Comparison of ENCODE assay signal across 37 cellular contexts in genomic region chr6:131043902-131044447, GRCh38.
"Had no signal": no experiment of that assay in that cellular context is flagged by ENCODE, and none has a peak within 500 bp of the region (broad histone marks: within the 10 kb centered on the region; RNA-seq: fewer than 3 reads in every experiment).

No MANE protein-coding gene starts in this region.

- H3K36me3 ChIP-seq: adrenal gland, brain microvascular endothelial cell, breast epithelium had no signal

- H3K4me3 Mint-ChIP-seq: activated B cell treated with CpG ODN at 0.5 μM for 24 hours; activated CD4-positive, alpha-beta memory T cell treated with anti-CD3 and anti-CD28 coated beads for 36 hours; activated CD4-positive, alpha-beta T cell treated with anti-CD3 and anti-CD28 coated beads, Interleukin-2, amount 10 ng/mL, durations not matched to agents 24 days and 14 days; activated CD8-positive, alpha-beta T cell treated with anti-CD3 and anti-CD28 coated beads for 36 hours; activated naive CD4-positive, alpha-beta T cell treated with anti-CD3 and anti-CD28 coated beads for 36 hours; activated naive CD8-positive, alpha-beta T cell treated with anti-CD3 and anti-CD28 coated beads for 36 hours; activated T-cell treated with anti-CD3 and anti-CD28 coated beads, Interleukin-2, amount 50 U/mL, for 4 hours; activated T-cell treated with anti-CD3 and anti-CD28 coated beads, Interleukin-2, amount 50 U/mL, for 72 hours; activated T-helper 1 cell treated with anti-CD3 and anti-CD28 coated beads, Interleukin-12 subunit alpha, Interleukin-12 subunit beta, Interleukin-2, Interleukin-4 antibody, amounts not matched to agents 30 ng/mL and 10 ng/mL and 1 ng/mL, durations not matched to agents 14 hours and 24 hours and 36 hours; activated T-helper 17 cell treated with anti-CD3 and anti-CD28 coated beads, Interleukin-2, amount 50 U/mL, for 72 hours; T-helper 1 cell treated with Interleukin-12 subunit alpha and Interleukin-12 subunit beta and Interleukin-4 antibody, amounts not matched to agents 30 μg/mL and 1 μg/mL, for 36 hours; T-helper 2 cell treated with Interferon-gamma antibody and Interleukin-4, amounts not matched to agents 5 μg/mL and 100 μg/mL, for 36 hours had no signal

- H3K9me3 ChIP-seq: adrenal gland, body of pancreas, breast epithelium had no signal

- H3K27ac Mint-ChIP-seq: activated B cell treated with CpG ODN at 0.5 μM for 24 hours; activated CD4-positive, alpha-beta memory T cell treated with anti-CD3 and anti-CD28 coated beads for 36 hours; activated CD4-positive, alpha-beta T cell treated with anti-CD3 and anti-CD28 coated beads, Interleukin-2, amount 10 ng/mL, durations not matched to agents 24 days and 14 days; activated CD8-positive, alpha-beta T cell treated with anti-CD3 and anti-CD28 coated beads for 36 hours; activated naive CD4-positive, alpha-beta T cell treated with anti-CD3 and anti-CD28 coated beads for 36 hours; activated naive CD4-positive, alpha-beta T cell treated with anti-CD3 and anti-CD28 coated beads, Interleukin-2, amount 50 U/mL, for 72 hours; activated naive CD8-positive, alpha-beta T cell treated with anti-CD3 and anti-CD28 coated beads for 36 hours; activated T-cell treated with anti-CD3 and anti-CD28 coated beads, Interleukin-2, amount 50 U/mL, for 72 hours; activated T-helper 1 cell treated with anti-CD3 and anti-CD28 coated beads, Interleukin-12 subunit alpha, Interleukin-12 subunit beta, Interleukin-2, Interleukin-4 antibody, amounts not matched to agents 30 ng/mL and 10 ng/mL and 1 ng/mL, durations not matched to agents 14 hours and 24 hours and 36 hours; activated T-helper 17 cell treated with anti-CD3 and anti-CD28 coated beads, Interleukin-2, amount 50 U/mL, for 72 hours; T-helper 1 cell treated with Interleukin-12 subunit alpha and Interleukin-12 subunit beta and Interleukin-4 antibody, amounts not matched to agents 30 μg/mL and 1 μg/mL, for 36 hours; T-helper 2 cell treated with Interferon-gamma antibody and Interleukin-4, amounts not matched to agents 5 μg/mL and 100 μg/mL, for 36 hours had no signal

- H3K27me3 ChIP-seq: adrenal gland, body of pancreas, brain microvascular endothelial cell, breast epithelium had no signal

- H3K36me3 Mint-ChIP-seq: activated naive CD4-positive, alpha-beta T cell treated with anti-CD3 and anti-CD28 coated beads, Interleukin-2, amount 50 U/mL, for 72 hours had no signal

- H3K27me3 Mint-ChIP-seq: activated B cell treated with CpG ODN at 0.5 μM for 24 hours; activated CD8-positive, alpha-beta T cell treated with anti-CD3 and anti-CD28 coated beads for 36 hours; activated naive CD8-positive, alpha-beta T cell treated with anti-CD3 and anti-CD28 coated beads for 36 hours; activated T-helper 17 cell treated with anti-CD3 and anti-CD28 coated beads, Interleukin-2, amount 50 U/mL, for 72 hours had no signal

- H3K9me3 Mint-ChIP-seq: activated B cell treated with CpG ODN at 0.5 μM for 24 hours; activated CD4-positive, alpha-beta memory T cell treated with anti-CD3 and anti-CD28 coated beads for 36 hours; activated CD8-positive, alpha-beta T cell treated with anti-CD3 and anti-CD28 coated beads for 36 hours; activated naive CD4-positive, alpha-beta T cell treated with anti-CD3 and anti-CD28 coated beads, Interleukin-2, amount 50 U/mL, for 72 hours; activated T-cell treated with anti-CD3 and anti-CD28 coated beads, Interleukin-2, amount 50 U/mL, for 4 hours; activated T-cell treated with anti-CD3 and anti-CD28 coated beads, Interleukin-2, amount 50 U/mL, for 72 hours; activated T-helper 1 cell treated with anti-CD3 and anti-CD28 coated beads, Interleukin-12 subunit alpha, Interleukin-12 subunit beta, Interleukin-2, Interleukin-4 antibody, amounts not matched to agents 30 ng/mL and 10 ng/mL and 1 ng/mL, durations not matched to agents 14 hours and 24 hours and 36 hours; activated T-helper 17 cell treated with anti-CD3 and anti-CD28 coated beads, Interleukin-2, amount 50 U/mL, for 72 hours; T-helper 2 cell treated with Interferon-gamma antibody and Interleukin-4, amounts not matched to agents 5 μg/mL and 100 μg/mL, for 36 hours had no signal

- H3K4me1 Mint-ChIP-seq: activated B cell treated with CpG ODN at 0.5 μM for 24 hours; activated CD4-positive, alpha-beta T cell treated with anti-CD3 and anti-CD28 coated beads, Interleukin-2, amount 10 ng/mL, durations not matched to agents 24 days and 14 days; activated naive CD8-positive, alpha-beta T cell treated with anti-CD3 and anti-CD28 coated beads for 36 hours; activated T-helper 17 cell treated with anti-CD3 and anti-CD28 coated beads, Interleukin-2, amount 50 U/mL, for 72 hours had no signal

- FAIRE-seq: astrocyte, TTC549 had no signal

- H3K4me1 ChIP-seq: adrenal gland, body of pancreas, breast epithelium had no signal

- H3K27ac ChIP-seq: adrenal gland, body of pancreas, brain microvascular endothelial cell, VCaP had no signal

- H3K4me3 ChIP-seq: adrenal gland, body of pancreas, breast epithelium had no signal

- ATAC-seq: activated CD8-positive, alpha-beta T cell treated with anti-CD3 and anti-CD28 coated beads for 36 hours; activated naive CD4-positive, alpha-beta T cell treated with anti-CD3 and anti-CD28 coated beads, Interleukin-2, amount 50 U/mL, for 72 hours; activated T-cell treated with anti-CD3 and anti-CD28 coated beads, Interleukin-2, amount 50 U/mL, for 4 hours; activated T-cell treated with anti-CD3 and anti-CD28 coated beads, Interleukin-2, amount 50 U/mL, for 72 hours; activated T-helper 17 cell treated with anti-CD3 and anti-CD28 coated beads, Interleukin-2, amount 50 U/mL, for 72 hours; body of pancreas had no signal

- DNase-seq: activated B cell treated with CpG ODN at 0.5 μM for 24 hours; activated CD4-positive, alpha-beta memory T cell treated with anti-CD3 and anti-CD28 coated beads for 36 hours; activated CD4-positive, alpha-beta T cell treated with anti-CD3 and anti-CD28 coated beads for 4 hours; activated CD4-positive, alpha-beta T cell treated with anti-CD3 and anti-CD28 coated beads, Interleukin-2, amount 10 ng/mL, durations not matched to agents 24 days and 14 days; activated CD4-positive, alpha-beta T cell treated with anti-CD3 and anti-CD28 coated beads, Interleukin-2, amount 50 U/mL, for 1 hour; activated CD4-positive, alpha-beta T cell treated with anti-CD3 and anti-CD28 coated beads, Interleukin-2, amount 50 U/mL, for 4 hours; activated CD4-positive, CD25-positive, alpha-beta regulatory T cell treated with anti-CD3 and anti-CD28 coated beads, Interleukin-2, amount 50 U/mL, for 72 hours; activated CD8-positive, alpha-beta memory T cell treated with anti-CD3 and anti-CD28 coated beads, Interleukin-2, amount 50 U/mL, for 4 hours; activated CD8-positive, alpha-beta T cell treated with anti-CD3 and anti-CD28 coated beads for 36 hours; activated effector memory CD4-positive, alpha-beta T cell treated with anti-CD3 and anti-CD28 coated beads, Interleukin-2, amount 50 U/mL, for 16 hours; activated gamma-delta T cell treated with Interleukin-2 at 50 U/mL for 16 hours; activated naive CD4-positive, alpha-beta T cell; activated naive CD4-positive, alpha-beta T cell treated with anti-CD3 and anti-CD28 coated beads for 36 hours; activated naive CD4-positive, alpha-beta T cell treated with anti-CD3 and anti-CD28 coated beads, Interleukin-2, amount 50 U/mL, for 16 hours; activated naive CD8-positive, alpha-beta T cell treated with anti-CD3 and anti-CD28 coated beads for 36 hours; activated T-cell treated with anti-CD3 and anti-CD28 coated beads for 4 hours; activated T-cell treated with anti-CD3 and anti-CD28 coated beads, Interleukin-2, amount 50 U/mL, for 1 hour; activated T-cell treated with anti-CD3 and anti-CD28 coated beads, Interleukin-2, amount 50 U/mL, for 4 hours; activated T-cell treated with anti-CD3 and anti-CD28 coated beads, Interleukin-2, amount 50 U/mL, for 72 hours; adrenal gland; amniotic stem cell; aorta; body of pancreas; brain microvascular endothelial cell; central memory CD4-positive, alpha-beta T cell; T-helper 1 cell; T-helper 2 cell; T-helper 9 cell had no signal
